ENCODE assay signal across 8 cellular contexts in the genomic region with DNA sequence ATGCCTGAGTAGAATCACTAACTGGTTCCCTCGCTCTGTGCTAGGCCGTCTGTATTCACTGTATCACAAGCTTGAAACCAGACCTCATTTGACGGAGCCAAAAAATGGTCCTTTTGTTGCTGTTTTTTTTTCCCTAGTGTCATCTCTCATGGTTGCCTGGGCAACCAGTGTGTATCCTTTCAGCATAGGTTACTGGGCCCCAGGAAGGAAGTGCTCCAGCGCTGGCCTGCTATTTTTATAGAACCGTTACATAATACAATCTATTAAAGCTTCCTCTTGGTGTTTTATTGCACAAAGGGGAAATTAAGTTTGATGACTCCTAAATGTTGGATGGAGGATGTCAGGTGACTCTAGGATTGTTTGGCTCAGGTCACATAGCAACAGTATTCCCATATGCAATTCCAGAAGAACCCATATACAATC.
A peak's percentile ranks its signal among the peaks of the same experiment; 100 is the strongest.
DNase-seq lines count a peak whose midpoint lies in the region; ATAC-seq and TF ChIP-seq lines count a peak whose summit lies in the region.

No MANE protein-coding gene starts in this region.

- H3K27ac Mint-ChIP-seq in activated CD4-positive, alpha-beta memory T cell treated with anti-CD3 and anti-CD28 coated beads for 36 hours = no peak overlapping the region

- DNase-seq in AG09309 (ENCODE audit: low read depth) (peak; percentile 35), NAMALWA (ENCODE audit: low spot score) (peak; percentile 66), heart right ventricle (peak; percentile 31 to 86), pulmonary artery endothelial cell (ENCODE audit: low read depth, low spot score) (peak; percentile 67), NCI-H446 (lab: John Stamatoyannopoulos, UW) (no peak), cortex of kidney (lab: John Stamatoyannopoulos, UW) (no peak)
- peak; percentile 27 for DNase-seq in activated CD4-positive, alpha-beta memory T cell treated with anti-CD3 and anti-CD28 coated beads for 36 hours

- 21 to 37% methylated on average over 5 of the region's 5 CpGs for WGBS in heart right ventricle, 2 donors

- POLR2A ChIA-PET in activated CD4-positive, alpha-beta memory T cell treated with anti-CD3 and anti-CD28 coated beads for 36 hours (lab: Charles Lee) = no interaction called here

- no peak for TF ChIP-seq CTCF in AG09309 (IDR thresholded peaks at IDR 0.05; ENCODE audit: control insufficient read depth, insufficient read depth, low read depth, low read length, missing control alignments)
- TF ChIP-seq CTCF in heart right ventricle (IDR thresholded peaks at IDR 0.05) = no peak

- H3K4me3 ChIP-seq in AG09309 (ENCODE audit: control insufficient read depth, low read depth, low read length) = no peak overlapping the region
- no peak overlapping the region for H3K4me3 ChIP-seq in heart right ventricle

- no peaks in the 10 kb centered on the region for H3K27me3 ChIP-seq in heart right ventricle

- H3K9me3 ChIP-seq in heart right ventricle = no peaks in the 10 kb centered on the region

- intact Hi-C loops in activated CD4-positive, alpha-beta memory T cell treated with anti-CD3 and anti-CD28 coated beads for 36 hours (cut with micrococcal nuclease) = loop anchor here (2.0 to 5.0 kb wide), 2 partner anchors 16 to 220 kb away; partner anchors contain the start of gene SPRY1
- intact Hi-C loops in heart right ventricle (cut with DNase I) = no loop called here

- peak overlapping the region in 8 of 10 donors; percentile 38 to 71 (median 62) for H3K27ac ChIP-seq in heart right ventricle

- no peaks in the 10 kb centered on the region for H3K9me3 Mint-ChIP-seq in activated CD4-positive, alpha-beta memory T cell treated with anti-CD3 and anti-CD28 coated beads for 36 hours

- H3K4me3 Mint-ChIP-seq in activated CD4-positive, alpha-beta memory T cell treated with anti-CD3 and anti-CD28 coated beads for 36 hours = no peak overlapping the region

- no peaks in the 10 kb centered on the region for H3K36me3 ChIP-seq in heart right ventricle

- H3K27me3 Mint-ChIP-seq in activated CD4-positive, alpha-beta memory T cell treated with anti-CD3 and anti-CD28 coated beads for 36 hours = no peaks in the 10 kb centered on the region

- CTCF ChIA-PET in activated CD4-positive, alpha-beta memory T cell treated with anti-CD3 and anti-CD28 coated beads for 36 hours (lab: Charles Lee) = no interaction called here

- peaks cover 3 to 45% (median 34%) of the 10 kb centered on the region in 9 donors for H3K4me1 ChIP-seq in heart right ventricle

- ATAC-seq in GM18870 (IDR thresholded peaks at IDR 0.05; ENCODE audit: unreplicated experiment) (peak; percentile 65), heart right ventricle (peak; percentile 87 to 97 (median 96))

- H3K36me3 Mint-ChIP-seq in activated CD4-positive, alpha-beta memory T cell treated with anti-CD3 and anti-CD28 coated beads for 36 hours = no peaks in the 10 kb centered on the region

- peaks cover 12% of the 10 kb centered on the region for H3K4me1 Mint-ChIP-seq in activated CD4-positive, alpha-beta memory T cell treated with anti-CD3 and anti-CD28 coated beads for 36 hours (ENCODE audit: low read depth)

Comparison
In these comparisons a context has a peak if more than half of its experiments do, and no peak if none do; other contexts are left out.
1. DNase-seq: peak in AG09309 (single experiment), NAMALWA (single experiment), activated CD4-positive, alpha-beta memory T cell treated with anti-CD3 and anti-CD28 coated beads for 36 hours (single experiment), heart right ventricle (2 of 2) and pulmonary artery endothelial cell (single experiment); none in NCI-H446 (0 of 2) and cortex of kidney (single experiment).